12 cellular contexts compared by ENCODE assay signal in the genomic region with DNA sequence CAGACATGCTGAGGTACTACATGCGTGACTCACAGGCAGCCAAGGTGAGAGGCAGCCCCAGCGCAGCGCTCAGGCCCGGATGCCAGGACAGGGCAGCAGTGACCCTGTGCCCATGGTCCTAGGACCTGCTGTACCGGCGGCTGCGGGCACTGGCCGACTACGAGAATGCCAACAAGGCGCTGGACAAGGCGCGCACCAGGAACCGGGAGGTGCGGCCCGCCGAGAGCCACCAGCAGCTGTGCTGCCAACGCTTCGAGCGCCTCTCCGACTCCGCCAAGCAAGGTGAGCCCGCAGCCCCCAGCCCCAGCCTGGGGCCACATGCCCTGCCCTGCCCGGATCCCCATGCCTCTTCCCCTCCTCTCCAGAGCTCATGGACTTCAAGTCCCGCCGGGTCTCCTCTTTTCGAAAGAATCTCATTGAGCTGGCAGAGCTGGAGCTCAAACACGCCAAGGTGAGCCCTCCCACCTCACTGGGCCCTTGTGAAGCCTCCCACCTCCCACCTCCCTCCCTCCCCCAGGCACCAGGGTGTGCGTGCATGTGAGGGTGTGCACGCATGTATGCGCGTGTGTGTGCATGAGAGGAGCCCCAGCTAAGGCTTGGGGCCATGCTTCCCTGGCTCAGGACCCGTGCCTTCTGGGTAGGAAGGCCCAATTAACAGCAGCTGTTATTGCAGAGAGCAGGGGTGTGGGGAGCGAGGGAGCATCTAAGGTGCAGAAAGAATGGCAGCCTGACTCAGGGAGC. TPM values are rescaled to one million over a fixed set of nuclear protein-coding genes. Genes with fewer than 3 reads are reported as not detected.
DNase-seq lines count a peak whose midpoint lies in the region; ATAC-seq and TF ChIP-seq lines count a peak whose summit lies in the region.
"Had no signal": no experiment of that assay in that cellular context is flagged by ENCODE, and none has a peak within 500 bp of the region (broad histone marks: within the 10 kb centered on the region; RNA-seq: fewer than 3 reads in every experiment).

No MANE protein-coding gene starts in this region.

- no peak for TF ChIP-seq RAD21 in IMR-90 (IDR thresholded peaks at IDR 0.05; ENCODE audit: low read length)

- H2BK15ac ChIP-seq in IMR-90 (ENCODE audit: low read depth, low read length) = no peak overlapping the region

- no peak overlapping the region for H4K5ac ChIP-seq in IMR-90 (ENCODE audit: low read depth, low read length)

- TF ChIP-seq CTCF in IMR-90 (conservative IDR thresholded peaks at IDR 0.05; ENCODE audit: low read depth, low read length) (no peak), ovary (IDR thresholded peaks at IDR 0.05) (no peak)

- dilution Hi-C loops in IMR-90 (cut with HindIII; ENCODE audit: low sequenced_read_pairs, unreplicated experiment) = no loop called here

- H3K9me1 ChIP-seq in IMR-90 (ENCODE audit: insufficient read depth, low read length) = peaks cover 29% of the 10 kb centered on the region

- no peak overlapping the region for H3K4ac ChIP-seq in IMR-90 (ENCODE audit: low read depth, low read length)

- H4K8ac ChIP-seq in IMR-90 (ENCODE audit: low read depth in 2 of 2, low read length in 2 of 2) = no peak overlapping the region

- in situ Hi-C loops in IMR-90 (cut with MboI; ENCODE audit: low sequenced_read_pairs) = no loop called here

- WGBS in IMR-90 (ENCODE audit: extremely low coverage in 2 of 2, insufficient read length in 1 of 2), 2 experiments = 96% methylated on average over 14 of the region's 33 CpGs; no CpG with 5 or more reads in 1 of the 2 experiments
- WGBS in ovary, 3 donors = 88 to 90% (median 89%) methylated on average over 33 of the region's 33 CpGs

- peaks cover 59% of the 10 kb centered on the region for H3K36me3 ChIP-seq in IMR-90 (ENCODE audit: control insufficient read depth, insufficient read depth, low read length)
- peaks cover 44 to 58% of the 10 kb centered on the region in 2 donors for H3K36me3 ChIP-seq in duodenal mucosa (ENCODE audit: control insufficient read depth in 1 of 2, insufficient read depth in 2 of 2, low read length in 2 of 2)
- H3K36me3 ChIP-seq in ovary = no peaks in the 10 kb centered on the region

- no peak overlapping the region for H3K56ac ChIP-seq in IMR-90 (ENCODE audit: extremely low read depth, insufficient read depth, low read length)

- no peak overlapping the region for H2BK120ac ChIP-seq in IMR-90 (ENCODE audit: low read depth, low read length)

- H3K4me2 ChIP-seq in IMR-90 (ENCODE audit: low read depth, low read length) = no peak overlapping the region

- no peak overlapping the region for H3K14ac ChIP-seq in IMR-90 (replicated peaks; ENCODE audit: low read depth, low read length)

- intact Hi-C loops in IMR-90 (cut with micrococcal nuclease) = no loop called here
- intact Hi-C loops in ovary (cut with DNase I) = no loop called here

- no peak overlapping the region for H3K23ac ChIP-seq in IMR-90 (ENCODE audit: low read depth, low read length)

- H4K20me1 ChIP-seq in IMR-90 (ENCODE audit: insufficient read depth, low read length) = peaks cover 76% of the 10 kb centered on the region

- H2BK20ac ChIP-seq in IMR-90 (ENCODE audit: low read depth, low read length) = no peak overlapping the region

- H2BK5ac ChIP-seq in IMR-90 (ENCODE audit: low read depth, low read length, poor library complexity, severe bottlenecking) = no peak overlapping the region

- H3K4me1 ChIP-seq in IMR-90 (ENCODE audit: control insufficient read depth, insufficient read depth, low read length) (peaks cover 4% of the 10 kb centered on the region), duodenal mucosa (ENCODE audit: control insufficient read depth in 1 of 2, insufficient read depth in 2 of 2, low read length in 2 of 2) (peaks cover 54 to 58% of the 10 kb centered on the region in 2 donors), ovary (ENCODE audit: insufficient read depth) (peaks cover 5% of the 10 kb centered on the region)

- no peak overlapping the region for H4K91ac ChIP-seq in IMR-90 (ENCODE audit: insufficient read depth, low read depth, low read length)

- POLR2A ChIA-PET in IMR-90 (lab: Charles Lee; ENCODE audit: unreplicated experiment) = interaction anchor here (1.0 kb wide), 1 partner anchor 140 kb away, joined by 4 read pairs; no protein-coding TSS in a partner anchor

- CTCF ChIA-PET in IMR-90 (lab: Yijun Ruan, JAX) = no interaction called here

- TF ChIP-seq POLR2A in IMR-90 (IDR thresholded peaks at IDR 0.05; ENCODE audit: low read depth, low read length) = no peak; the same call in 1 of the 2 replicates
- TF ChIP-seq POLR2A in ovary (IDR thresholded peaks at IDR 0.05) = no peak

- TF ChIP-seq EP300 in ovary (IDR thresholded peaks at IDR 0.05) = no peak

- DNase-seq in DMS 273 (lab: John Stamatoyannopoulos, UW; ENCODE audit: unreplicated experiment) (peak; percentile 42), DMS 273 treated with DMSO at 0.1 percent for 48 hours (lab: John Stamatoyannopoulos, UW) (no peak), IMR-90 (no peak), ovary (peak in 4 of 5 donors; percentile 12 to 38 (median 30)), COR-L47 (lab: John Stamatoyannopoulos, UW) (no peak)
- DNase-seq: activated CD4-positive, alpha-beta T cell treated with anti-CD3 and anti-CD28 coated beads, Interleukin-2, amount 10 ng/mL, durations not matched to agents 7 days and 5 days; activated naive CD4-positive, alpha-beta T cell treated with anti-CD3 and anti-CD28 coated beads, Interleukin-2, amount 10 ng/mL, durations not matched to agents 7 days and 5 days had no signal

- H3K18ac ChIP-seq in IMR-90 (ENCODE audit: low read depth, low read length) = no peak overlapping the region

- H3K9me3 ChIP-seq in IMR-90 (ENCODE audit: control insufficient read depth, insufficient read depth, low read length) = no peaks in the 10 kb centered on the region
- H3K9me3 ChIP-seq in duodenal mucosa (ENCODE audit: control insufficient read depth in 1 of 2, low read length in 2 of 2) = peaks cover 3 to 4% of the 10 kb centered on the region in 2 donors
- no peaks in the 10 kb centered on the region for H3K9me3 ChIP-seq in ovary
- H3K9me3 ChIP-seq: thoracic aorta had no signal

- H3K4me3 ChIP-seq in IMR-90 (ENCODE audit: insufficient read depth, low read depth, low read length) = no peak overlapping the region
- peak overlapping the region; percentile 50 to 53 for H3K4me3 ChIP-seq in duodenal mucosa (ENCODE audit: low read depth in 1 of 2, low read length in 2 of 2)
- no peak overlapping the region for H3K4me3 ChIP-seq in ovary
- H3K4me3 ChIP-seq: thoracic aorta had no signal

- no peak overlapping the region for H2AFZ ChIP-seq in IMR-90 (replicated peaks; ENCODE audit: low read length, poor library complexity)

- H3K27me3 ChIP-seq in IMR-90 (ENCODE audit: control insufficient read depth, insufficient read depth, low read length) (no peaks in the 10 kb centered on the region), duodenal mucosa (ENCODE audit: control insufficient read depth in 1 of 2, insufficient read depth in 2 of 2, low read length in 2 of 2) (no peaks in the 10 kb centered on the region), ovary (no peaks in the 10 kb centered on the region)

- H2AK9ac ChIP-seq in IMR-90 (replicated peaks; ENCODE audit: low read depth, low read length, poor library complexity) = peak overlapping the region; percentile 70

- peaks cover 20 to 60% of the 10 kb centered on the region in 2 experiments for H3K79me1 ChIP-seq in IMR-90 (ENCODE audit: low read depth in 1 of 2, low read length in 2 of 2)

- H3K27ac ChIP-seq in IMR-90 (ENCODE audit: insufficient read depth, low read length) (no peak overlapping the region), duodenal mucosa (ENCODE audit: low read depth, low read length) (peak overlapping the region; percentile 58), ovary (no peak overlapping the region)
- H3K27ac ChIP-seq: thoracic aorta had no signal

- no TSS peak for BruUV-seq in IMR-90 (replicated peaks; lab: Mats Ljungman, UMichigan)

- H3K9ac ChIP-seq in IMR-90 (ENCODE audit: low read depth, low read length) = no peak overlapping the region
- H3K9ac ChIP-seq in duodenal mucosa (ENCODE audit: low read depth in 1 of 2, low read length in 2 of 2) = peak overlapping the region; percentile 55 to 58

- no peak overlapping the region for H2AK5ac ChIP-seq in IMR-90 (ENCODE audit: low read depth, low read length)

- no peak for ATAC-seq in IMR-90 (ENCODE audit: low read depth)
- no peak for ATAC-seq in GM19397 (IDR thresholded peaks at IDR 0.05; ENCODE audit: unreplicated experiment)
- no peak for ATAC-seq in GM18517 (IDR thresholded peaks at IDR 0.05; ENCODE audit: unreplicated experiment)

TF ChIP-seq in IMR-90, 13 proteins besides CTCF, POLR2A, EP300 and RAD21 (continues in another document):
- no peak for TF ChIP-seq SMC3 (IDR thresholded peaks at IDR 0.05; ENCODE audit: low read depth, low read length)

RNA-seq across cellular contexts. Expression of gene CFL1, which starts 5.3 kb away (rescaled TPM):
- total RNA-seq in IMR-90 (2012; rRNA removed) (919 and 960 TPM in 2 replicates), ovary (100 to 1,000 TPM; 215 to 585 (median 476) TPM)
- polyA plus RNA-seq in IMR-90 (2012; rRNA removed) (2,231 and 2,466 TPM in 2 replicates), ovary (100 to 1,000 TPM; 327 to 693 TPM)
- 2,445 and 3,036 TPM in 2 replicates for polyA plus RNA-seq in IMR-90 (2012; cell fraction: cytosol; rRNA removed)
- polyA plus RNA-seq in IMR-90 (2012; cell fraction: nucleus; rRNA removed; ENCODE audit: low replicate concordance) = 809 and 890 TPM in 2 replicates

RNA-seq across cellular contexts. Expression of gene MUS81, which starts 7.6 kb away (rescaled TPM):
- total RNA-seq in IMR-90 (2012; rRNA removed) = 22.5 and 23.7 TPM in 2 replicates
- polyA plus RNA-seq in IMR-90 (2012; rRNA removed) = 47.9 and 57.0 TPM in 2 replicates
- polyA plus RNA-seq in IMR-90 (2012; cell fraction: cytosol; rRNA removed) = 22.0 and 32.0 TPM in 2 replicates
- 224 and 393 TPM in 2 replicates for polyA plus RNA-seq in IMR-90 (2012; cell fraction: nucleus; rRNA removed; ENCODE audit: low replicate concordance)
- 10 to 100 TPM; 36.9 to 87.0 (median 55.7) TPM for total RNA-seq in ovary
- 10 to 100 TPM; 15.9 to 55.9 TPM for polyA plus RNA-seq in ovary

RNA-seq across cellular contexts. Expression of gene SNX32, which starts 18.9 kb away (rescaled TPM):
- 0.36 TPM in 1 of 2 replicates, not detected in the other for total RNA-seq in IMR-90 (2012; rRNA removed)
- polyA plus RNA-seq in IMR-90 (2012; rRNA removed) = 0.69 and 0.79 TPM in 2 replicates
- polyA plus RNA-seq in IMR-90 (2012; cell fraction: cytosol; rRNA removed) = 0.08 and 0.46 TPM in 2 replicates
- 5.7 and 6.5 TPM in 2 replicates for polyA plus RNA-seq in IMR-90 (2012; cell fraction: nucleus; rRNA removed; ENCODE audit: low replicate concordance)
- 1 to 10 TPM in 4 of 7 donors, under 1 TPM in 2, not detected in 1; 0.66 to 3.0 (median 1.6) TPM for total RNA-seq in ovary
- polyA plus RNA-seq in ovary = under 1 TPM; 0.40 to 0.80 TPM

RNA-seq across cellular contexts. Expression of gene EFEMP2, which starts 19.9 kb away (rescaled TPM):
- total RNA-seq in IMR-90 (2012; rRNA removed) (62.7 and 69.2 TPM in 2 replicates), ovary (100 to 1,000 TPM in 5 of 7 donors, 10 to 100 TPM in 2; 48.2 to 172 (median 144) TPM)
- polyA plus RNA-seq in IMR-90 (2012; rRNA removed) (431 and 601 TPM in 2 replicates), ovary (100 to 1,000 TPM in 1 of 2 donors, 10 to 100 TPM in 1; 46.6 to 109 TPM)
- 324 and 587 TPM in 2 replicates for polyA plus RNA-seq in IMR-90 (2012; cell fraction: cytosol; rRNA removed)
- 557 and 1,096 TPM in 2 replicates for polyA plus RNA-seq in IMR-90 (2012; cell fraction: nucleus; rRNA removed; ENCODE audit: low replicate concordance)

RNA-seq across cellular contexts. Expression of gene CTSW, which starts 27.0 kb away (rescaled TPM):
- total RNA-seq in IMR-90 (2012; rRNA removed) (0.18 TPM in 1 of 2 replicates, not detected in the other), ovary (1 to 10 TPM in 2 of 7 donors, under 1 TPM in 5; 0.30 to 1.3 (median 0.81) TPM)
- polyA plus RNA-seq in IMR-90 (2012; rRNA removed) (0.07 and 0.23 TPM in 2 replicates), ovary (under 1 TPM; 0.75 to 0.91 TPM)
- polyA plus RNA-seq in IMR-90 (2012; cell fraction: cytosol; rRNA removed) = 0.08 and 0.39 TPM in 2 replicates
- polyA plus RNA-seq in IMR-90 (2012; cell fraction: nucleus; rRNA removed; ENCODE audit: low replicate concordance) = 0.23 and 0.34 TPM in 2 replicates
- total RNA-seq: cerebellum had no signal

Comparison
In these comparisons a context has a peak if more than half of its experiments do, and no peak if none do; other contexts are left out.
1. DNase-seq: peak in DMS 273 (single experiment) and ovary (4 of 5); none in DMS 273 treated with DMSO at 0.1 percent for 48 hours (single experiment), IMR-90 (single experiment) and COR-L47 (single experiment).
2. H3K4me3 ChIP-seq: peak in duodenal mucosa (2 of 2); none in IMR-90 (single experiment) and ovary (single experiment).